8 cellular contexts compared by ENCODE assay signal in genomic region chr6:43668151-43669028, GRCh38. TPM values are rescaled to one million over a fixed set of nuclear protein-coding genes. Genes with fewer than 3 reads are reported as not detected.
DNase-seq lines count a peak whose midpoint lies in the region; ATAC-seq, FAIRE-seq and TF ChIP-seq lines count a peak whose summit lies in the region.

No MANE protein-coding gene starts in this region.

- intact Hi-C loops in heart left ventricle (cut with DNase I) (loop anchor here (2.0 to 10.0 kb wide), 13 partner anchors 54 to 410 kb away; partner anchors contain the start of gene VEGFA (in 3 of the 10)), psoas muscle (cut with DNase I) (loop anchor here (2.0 to 10.0 kb wide), 4 partner anchors 39 to 412 kb away; no protein-coding TSS in a partner anchor)

- H3K4me1 ChIP-seq in KMS-11 (ENCODE audit: low read depth, poor library complexity, severe bottlenecking) (peaks cover 62% of the 10 kb centered on the region), heart left ventricle (peaks cover 11 to 53% (median 38%) of the 10 kb centered on the region in 12 donors), psoas muscle (peaks cover 60% of the 10 kb centered on the region)

- DNase-seq in activated gamma-delta T cell treated with anti-CD3 and anti-CD28 coated beads, Interleukin-2, amount 50 U/mL, for 16 hours (ENCODE audit: low read depth), result peak; percentile 9
- DNase-seq in activated gamma-delta T cell (lab: John Stamatoyannopoulos, UW) (no peak), RCC 7860 (ENCODE audit: low spot score) (peak; percentile 93), heart left ventricle (peak; percentile 51 to 78 (median 59)), psoas muscle (peak; percentile 74 to 86), MG63 (no peak)
- DNase-seq in activated naive CD8-positive, alpha-beta T cell treated with anti-CD3 and anti-CD28 coated beads for 36 hours, result peak; percentile 65

- no peak overlapping the region for H2AFZ ChIP-seq in KMS-11 (ENCODE audit: low read depth)

- peak; percentile 46 for TF ChIP-seq CTCF in KMS-11 (conservative IDR thresholded peaks at IDR 0.05; ENCODE audit: low read depth, low read length)
- peak; percentile 33 to 65 (median 52) for TF ChIP-seq CTCF in heart left ventricle (IDR thresholded peaks at IDR 0.05)
- TF ChIP-seq CTCF in psoas muscle (IDR thresholded peaks at IDR 0.05), result peak; percentile 52

- H3K27ac Mint-ChIP-seq in activated naive CD8-positive, alpha-beta T cell treated with anti-CD3 and anti-CD28 coated beads for 36 hours, result peak overlapping the region; percentile 66

- peaks cover 6% of the 10 kb centered on the region for H3K36me3 Mint-ChIP-seq in activated naive CD8-positive, alpha-beta T cell treated with anti-CD3 and anti-CD28 coated beads for 36 hours

- FAIRE-seq in RCC 7860 (lab: Jason Lieb, UNC), result peak; percentile 60

- no peaks in the 10 kb centered on the region for H4K20me1 ChIP-seq in KMS-11 (ENCODE audit: insufficient read depth)

- no peaks in the 10 kb centered on the region for H3K9me3 Mint-ChIP-seq in activated naive CD8-positive, alpha-beta T cell treated with anti-CD3 and anti-CD28 coated beads for 36 hours

- H3K9ac ChIP-seq in KMS-11, result no peak overlapping the region

- H3K27ac ChIP-seq in KMS-11 (peak overlapping the region; percentile 78; the same call in 1 of the 2 replicates), heart left ventricle (peak overlapping the region; percentile 57 to 87 (median 78)), psoas muscle (peak overlapping the region; percentile 83)

- H3K36me3 ChIP-seq in KMS-11 (ENCODE audit: insufficient read depth), result no peaks in the 10 kb centered on the region
- H3K36me3 ChIP-seq in heart left ventricle, result peaks cover 0 to 34% (median 30%) of the 10 kb centered on the region in 9 donors
- peaks cover 0 to 23% of the 10 kb centered on the region in 2 donors for H3K36me3 ChIP-seq in psoas muscle (ENCODE audit: insufficient read depth in 1 of 2, low read depth in 1 of 2)
- H3K36me3 ChIP-seq in MG63, result no peaks in the 10 kb centered on the region

- peak overlapping the region; percentile 60 for H3K4me3 Mint-ChIP-seq in activated naive CD8-positive, alpha-beta T cell treated with anti-CD3 and anti-CD28 coated beads for 36 hours

- H3K4me2 ChIP-seq in KMS-11, result peak overlapping the region; percentile 85; the same call in 1 of the 2 replicates

- TF ChIP-seq POLR2A in heart left ventricle (IDR thresholded peaks at IDR 0.05), result peak in 1 of 2 donors; percentile 32

- no peaks in the 10 kb centered on the region for H3K27me3 ChIP-seq in KMS-11 (ENCODE audit: insufficient read depth, low read depth)
- H3K27me3 ChIP-seq in heart left ventricle, result no peaks in the 10 kb centered on the region
- no peaks in the 10 kb centered on the region for H3K27me3 ChIP-seq in psoas muscle (ENCODE audit: insufficient read depth in 3 of 3, low read length in 2 of 3)
- H3K27me3 ChIP-seq in MG63, result no peaks in the 10 kb centered on the region

- ATAC-seq in heart left ventricle (peak; percentile 32 to 75 (median 58)), psoas muscle (peak; percentile 75 to 80 (median 76))

- H3K4me1 Mint-ChIP-seq in activated naive CD8-positive, alpha-beta T cell treated with anti-CD3 and anti-CD28 coated beads for 36 hours, result peaks cover 37% of the 10 kb centered on the region

- no peaks in the 10 kb centered on the region for H3K79me2 ChIP-seq in KMS-11 (ENCODE audit: insufficient read depth, low read depth)

- H3K9me3 ChIP-seq in heart left ventricle (no peaks in the 10 kb centered on the region), psoas muscle (no peaks in the 10 kb centered on the region), MG63 (no peaks in the 10 kb centered on the region)

- H3K27me3 Mint-ChIP-seq in activated naive CD8-positive, alpha-beta T cell treated with anti-CD3 and anti-CD28 coated beads for 36 hours, result no peaks in the 10 kb centered on the region

- 14 to 48% (median 19%) methylated on average over 6 to 17 of the region's 17 CpGs for WGBS in heart left ventricle, 4 donors
- WGBS in psoas muscle, 3 donors, result 14 to 18% (median 16%) methylated on average over 17 of the region's 17 CpGs

- H3K4me3 ChIP-seq in KMS-11 (IDR thresholded peaks at IDR 0.05; ENCODE audit: insufficient read depth, low read depth, low read length) (no peak overlapping the region), heart left ventricle (no peak overlapping the region), psoas muscle (peak overlapping the region; percentile 22), MG63 (no peak overlapping the region)

RNA-seq across cellular contexts. Expression of gene MRPS18A, which starts 19.2 kb away (rescaled TPM):
- total RNA-seq in activated naive CD8-positive, alpha-beta T cell treated with anti-CD3 and anti-CD28 coated beads for 36 hours, result 10 to 100 TPM; 63.8 to 65.3 TPM
- 10 to 100 TPM; 37.4 to 66.1 (median 39.1) TPM for total RNA-seq in heart left ventricle
- polyA plus RNA-seq in heart left ventricle, result 100 to 1,000 TPM in 1 of 2 donors, 10 to 100 TPM in 1; 55.3 to 105 TPM
- 100 to 1,000 TPM in 2 of 4 donors, 10 to 100 TPM in 2; 64.1 to 152 (median 103) TPM for total RNA-seq in psoas muscle
- polyA plus RNA-seq in psoas muscle, result 100 to 1,000 TPM; 106 to 151 (median 148) TPM
- 41.1 and 47.3 TPM in 2 replicates for total RNA-seq in MG63 (2014; rRNA removed; shearing (Covaris generic); ENCODE audit: low replicate concordance)

RNA-seq across cellular contexts. Expression of gene RSPH9, which starts 23.6 kb away (rescaled TPM):
- total RNA-seq in activated naive CD8-positive, alpha-beta T cell treated with anti-CD3 and anti-CD28 coated beads for 36 hours, result not detected
- total RNA-seq in heart left ventricle (under 1 TPM in 6 of 9 donors, not detected in 3; 0.09 to 0.18 (median 0.14) TPM), psoas muscle (under 1 TPM in 1 of 4 donors, not detected in 3; 0.11 TPM)
- polyA plus RNA-seq in heart left ventricle (under 1 TPM; 0.29 to 0.50 TPM), psoas muscle (under 1 TPM; 0.36 to 0.59 (median 0.51) TPM)
- not detected in 2 replicates for total RNA-seq in MG63 (2014; rRNA removed; shearing (Covaris generic); ENCODE audit: low replicate concordance)

RNA-seq across cellular contexts. Expression of gene MAD2L1BP, which starts 32.8 kb away (rescaled TPM):
- total RNA-seq in activated naive CD8-positive, alpha-beta T cell treated with anti-CD3 and anti-CD28 coated beads for 36 hours, result 10 to 100 TPM; 29.9 to 30.1 TPM
- total RNA-seq in heart left ventricle (10 to 100 TPM; 24.5 to 33.7 (median 26.6) TPM), psoas muscle (10 to 100 TPM; 17.0 to 36.6 (median 26.1) TPM)
- polyA plus RNA-seq in heart left ventricle (10 to 100 TPM; 19.8 to 38.6 TPM), psoas muscle (10 to 100 TPM; 30.5 to 43.1 (median 31.6) TPM)
- total RNA-seq in MG63 (2014; rRNA removed; shearing (Covaris generic); ENCODE audit: low replicate concordance), result 11.2 and 14.4 TPM in 2 replicates

RNA-seq across cellular contexts. Expression of gene GTPBP2, which starts 39.3 kb away (rescaled TPM):
- total RNA-seq in activated naive CD8-positive, alpha-beta T cell treated with anti-CD3 and anti-CD28 coated beads for 36 hours, result 10 to 100 TPM; 49.2 to 52.1 TPM
- 10 to 100 TPM; 16.6 to 37.1 (median 26.1) TPM for total RNA-seq in heart left ventricle
- polyA plus RNA-seq in heart left ventricle, result 10 to 100 TPM; 24.1 to 37.0 TPM
- 10 to 100 TPM; 32.8 to 43.8 (median 35.2) TPM for total RNA-seq in psoas muscle
- 10 to 100 TPM; 27.8 to 69.6 (median 33.9) TPM for polyA plus RNA-seq in psoas muscle
- 7.6 and 11.6 TPM in 2 replicates for total RNA-seq in MG63 (2014; rRNA removed; shearing (Covaris generic); ENCODE audit: low replicate concordance)

Comparison
In these comparisons a context has a peak if more than half of its experiments do, and no peak if none do; other contexts are left out.
1. DNase-seq: peak in activated gamma-delta T cell treated with anti-CD3 and anti-CD28 coated beads, Interleukin-2, amount 50 U/mL, for 16 hours (single experiment), RCC 7860 (single experiment), activated naive CD8-positive, alpha-beta T cell treated with anti-CD3 and anti-CD28 coated beads for 36 hours (single experiment), heart left ventricle (5 of 5) and psoas muscle (2 of 2); none in activated gamma-delta T cell (single experiment) and MG63 (single experiment).
2. Peak in every context shown above with its lines, with median percentiles within 50 percentile points of each other: H3K27ac ChIP-seq and CTCF ChIP-seq.